Comparison of ENCODE assay signal across 25 cellular contexts in the genomic region with DNA sequence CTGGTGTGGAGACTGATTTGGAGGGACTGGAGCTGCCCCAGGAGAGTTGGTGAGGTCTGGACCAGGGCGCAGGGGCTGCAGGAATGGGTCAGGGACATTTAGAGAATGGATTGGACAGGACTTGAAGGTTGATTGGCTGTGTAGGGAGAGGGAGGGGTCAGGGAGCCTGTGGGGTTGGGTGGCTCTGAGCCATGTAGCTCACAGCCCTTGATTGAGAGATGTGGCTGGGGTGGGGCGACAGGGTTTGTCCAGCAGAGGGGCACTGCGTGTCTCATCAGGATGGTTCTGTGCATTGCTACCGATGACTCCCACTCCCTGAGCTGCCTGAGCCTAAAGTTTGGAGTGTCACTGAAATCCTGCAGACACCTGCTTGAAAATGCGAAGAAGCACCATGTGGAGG. TPM values are rescaled to one million over a fixed set of nuclear protein-coding genes. Genes with fewer than 3 reads are reported as not detected.
DNase-seq lines count a peak whose midpoint lies in the region; ATAC-seq, FAIRE-seq and TF ChIP-seq lines count a peak whose summit lies in the region.
"Had no signal": no experiment of that assay in that cellular context is flagged by ENCODE, and none has a peak within 500 bp of the region (broad histone marks: within the 10 kb centered on the region; RNA-seq: fewer than 3 reads in every experiment).

No MANE protein-coding gene starts in this region.

- intact Hi-C loops in K562 (cut with micrococcal nuclease) (loop anchor here (5.0 kb wide), 1 partner anchor 381 kb away; no protein-coding TSS in a partner anchor), HepG2 (cut with micrococcal nuclease; ENCODE audit: unreplicated experiment) (no loop called here)

- H3K9ac ChIP-seq in K562 (ENCODE audit: insufficient read depth in 1 of 2, low read depth in 2 of 2, low read length in 2 of 2) (no peak overlapping the region), HepG2 (ENCODE audit: insufficient read depth, low read depth, low read length) (no peak overlapping the region)

- H3K4me1 Mint-ChIP-seq in activated naive CD4-positive, alpha-beta T cell treated with anti-CD3 and anti-CD28 coated beads, Interleukin-2, amount 10 ng/mL, durations not matched to agents 7 days and 5 days: peaks cover 57% of the 10 kb centered on the region

- no peak overlapping the region for H3K27ac Mint-ChIP-seq in activated naive CD4-positive, alpha-beta T cell treated with anti-CD3 and anti-CD28 coated beads, Interleukin-2, amount 10 ng/mL, durations not matched to agents 7 days and 5 days
- H3K27ac Mint-ChIP-seq: activated naive CD8-positive, alpha-beta T cell treated with anti-CD3 and anti-CD28 coated beads, Interleukin-2, amount 50 U/mL, for 24 hours; activated T-helper 2 cell treated with anti-CD3 and anti-CD28 coated beads, Interferon-gamma antibody, Interleukin-2, Interleukin-4, amounts not matched to agents 10 μg/mL and 5 μg/mL and 100 μg/mL, durations not matched to agents 14 hours and 24 hours and 36 hours had no signal

- CTCF ChIA-PET in K562 (lab: Yijun Ruan, JAX; ENCODE audit: low intra/inter-chr PET ratio) (no interaction called here), HepG2 (lab: Yijun Ruan, JAX; ENCODE audit: low intra/inter-chr PET ratio, low total read pairs) (no interaction called here)
- CTCF ChIA-PET in activated naive CD4-positive, alpha-beta T cell treated with anti-CD3 and anti-CD28 coated beads, Interleukin-2, amount 10 ng/mL, durations not matched to agents 7 days and 5 days (lab: Charles Lee): interaction anchor here (0.9 to 2.4 kb wide), 3 partner anchors 34 to 275 kb away, joined by 3 to 9 read pairs (median 3); no protein-coding TSS in a partner anchor

- no peak for TF ChIP-seq POLR2A in K562 (conservative IDR thresholded peaks at IDR 0.05)
- TF ChIP-seq POLR2A in HepG2 (IDR thresholded peaks at IDR 0.05; ENCODE audit: insufficient read depth in 1 of 2, low read depth in 2 of 2, low read length in 2 of 2): no peak

- ATAC-seq in K562 (peak; percentile 82), HepG2 (peak; percentile 75)
- ATAC-seq: activated naive CD8-positive, alpha-beta T cell treated with anti-CD3 and anti-CD28 coated beads, Interleukin-2, amount 50 U/mL, for 24 hours; esophagus mucosa had no signal

- H3K4me3 ChIP-seq in BE2C (ENCODE audit: low read depth, low read length) (no peak overlapping the region), HFF-Myc (replicated peaks; ENCODE audit: low read depth, low read length) (no peak overlapping the region), K562 (no peak overlapping the region), HepG2 (replicated peaks in 1 of 3; ENCODE audit: insufficient read depth in 1 of 3, low read depth in 2 of 3, low read length in 3 of 3) (no peak overlapping the region)
- H3K4me3 ChIP-seq: PC-9, SJSA1, smooth muscle cell, vagina had no signal

- no peak overlapping the region for H3K4me2 ChIP-seq in K562 (ENCODE audit: insufficient read depth, low read length)
- H3K4me2 ChIP-seq in HepG2 (ENCODE audit: low read depth, low read length): no peak overlapping the region
- H3K4me2 ChIP-seq: PC-9, smooth muscle cell had no signal

- in situ Hi-C loops in K562 (cut with MboI) (no loop called here), HepG2 (cut with HindIII; ENCODE audit: extremely low pct_ligation_motif_present, low pct_unique_long_range_greater_than_20kb) (no loop called here)

- H3K27me3 ChIP-seq in BE2C (no peaks in the 10 kb centered on the region), K562 (ENCODE audit: control insufficient read depth in 2 of 2, insufficient read depth in 2 of 2, low read length in 2 of 2) (peaks cover 0 to 12% of the 10 kb centered on the region in 2 experiments; a peak in 3 of 5 replicates), HepG2 (ENCODE audit: control insufficient read depth in 1 of 2, insufficient read depth in 2 of 2, low read length in 2 of 2) (no peaks in the 10 kb centered on the region; a peak in 1 of 5 replicates)
- H3K27me3 ChIP-seq: SJSA1, vagina had no signal

- H2AFZ ChIP-seq in K562 (ENCODE audit: low read depth, low read length): no peak overlapping the region
- no peak overlapping the region for H2AFZ ChIP-seq in HepG2 (ENCODE audit: low read length)
- H2AFZ ChIP-seq: PC-9 had no signal

- no peak for TF ChIP-seq RAD21 in K562 (CRISPR knock-in tag; conservative IDR thresholded peaks at IDR 0.05 in 1 of 2, IDR thresholded peaks at IDR 0.05 in 1 of 2)
- no peak for TF ChIP-seq RAD21 in HepG2 (CRISPR knock-in tag; IDR thresholded peaks at IDR 0.05)

- no peaks in the 10 kb centered on the region for H3K9me1 ChIP-seq in K562 (ENCODE audit: control insufficient read depth, insufficient read depth, low read length)

- FAIRE-seq in K562 (lab: Jason Lieb, UNC) (no peak), HepG2 (lab: Jason Lieb, UNC) (no peak)

- H3K36me3 Mint-ChIP-seq in activated naive CD4-positive, alpha-beta T cell treated with anti-CD3 and anti-CD28 coated beads, Interleukin-2, amount 10 ng/mL, durations not matched to agents 7 days and 5 days: peaks cover 8% of the 10 kb centered on the region
- H3K36me3 Mint-ChIP-seq: CD4-positive, alpha-beta memory T cell had no signal

- DNase-seq in BE2C (peak; percentile 21), HFF-Myc (ENCODE audit: extremely low read depth, low read depth) (no peak), K562 (ENCODE audit: extremely low read depth in 1 of 4, low spot score in 3 of 4) (peak; percentile 41 to 62 (median 42)), HepG2 (ENCODE audit: low spot score) (no peak), NCI-H510A treated with DMSO at 0.1 percent for 48 hours (lab: John Stamatoyannopoulos, UW) (no peak), NCI-H1436 (lab: John Stamatoyannopoulos, UW) (no peak)
- DNase-seq in activated naive CD4-positive, alpha-beta T cell treated with anti-CD3 and anti-CD28 coated beads, Interleukin-2, amount 10 ng/mL, durations not matched to agents 7 days and 5 days: no peak
- DNase-seq in stimulated activated CD4-positive, alpha-beta T cell treated with anti-CD3 and anti-CD28 coated beads, Interleukin-12 subunit alpha, Interleukin-12 subunit beta, amount 100 ng/mL, for 4 hours: no peak
- DNase-seq: activated CD4-positive, alpha-beta T cell treated with anti-CD3 and anti-CD28 coated beads for 1 hour; activated naive CD8-positive, alpha-beta T cell treated with anti-CD3 and anti-CD28 coated beads, Interleukin-2, amount 50 U/mL, for 24 hours; CD4-positive, alpha-beta memory T cell; DMS153; midbrain; NCI-H1417 treated with DMSO at 0.1 percent for 48 hours; NCI-H2171 treated with DMSO at 0.1 percent for 48 hours; NCI-H774; PC-9; stimulated activated CD4-positive, alpha-beta T cell treated with anti-CD3 and anti-CD28 coated beads, Interleukin-4, amount 100 ng/mL, for 24 hours; substantia nigra; T1000 had no signal

- BruUV-seq in K562 (replicated peaks; lab: Mats Ljungman, UMichigan): no TSS peak
- no TSS peak for BruUV-seq in HepG2 (replicated peaks; lab: Mats Ljungman, UMichigan)

- H3K79me2 ChIP-seq in K562 (ENCODE audit: control insufficient read depth, insufficient read depth, low read length): no peaks in the 10 kb centered on the region
- no peaks in the 10 kb centered on the region for H3K79me2 ChIP-seq in HepG2 (ENCODE audit: insufficient read depth, low read length)

- H3K27me3 Mint-ChIP-seq in activated naive CD4-positive, alpha-beta T cell treated with anti-CD3 and anti-CD28 coated beads, Interleukin-2, amount 10 ng/mL, durations not matched to agents 7 days and 5 days: peaks cover 5% of the 10 kb centered on the region
- H3K27me3 Mint-ChIP-seq: activated naive CD8-positive, alpha-beta T cell treated with anti-CD3 and anti-CD28 coated beads, Interleukin-2, amount 50 U/mL, for 24 hours; CD4-positive, alpha-beta memory T cell had no signal

- H4K20me1 ChIP-seq in K562 (replicated peaks; ENCODE audit: control insufficient read depth, insufficient read depth, low read length): peaks cover 7% of the 10 kb centered on the region
- H4K20me1 ChIP-seq in HepG2 (ENCODE audit: insufficient read depth, low read length): no peaks in the 10 kb centered on the region

- no peak for TF ChIP-seq CTCF in BE2C (IDR thresholded peaks at IDR 0.05; ENCODE audit: low read depth, low read length)
- peak; percentile 3 for TF ChIP-seq CTCF in HFF-Myc (IDR thresholded peaks at IDR 0.05; ENCODE audit: low read depth, low read length, missing control alignments)
- peak in 1 of 3 experiments; percentile 24; a peak in 1 of 6 replicates for TF ChIP-seq CTCF in K562 (IDR thresholded peaks at IDR 0.05 in 2 of 3, conservative IDR thresholded peaks at IDR 0.05 in 1 of 3; ENCODE audit: insufficient read depth in 2 of 3, low read depth in 1 of 3, low read length in 3 of 3)
- no peak for TF ChIP-seq CTCF in HepG2 (CRISPR knock-in tag; IDR thresholded peaks at IDR 0.05)

- H3K36me3 ChIP-seq in BE2C: no peaks in the 10 kb centered on the region
- H3K36me3 ChIP-seq in K562 (ENCODE audit: control insufficient read depth, insufficient read depth, low read length): no peaks in the 10 kb centered on the region
- H3K36me3 ChIP-seq in HepG2 (replicated peaks in 1 of 2; ENCODE audit: control insufficient read depth in 1 of 2, insufficient read depth in 2 of 2, low read length in 2 of 2): peaks cover 0 to 2% of the 10 kb centered on the region in 2 experiments; a peak in 1 of 5 replicates
- H3K36me3 ChIP-seq: vagina had no signal

- H3K27ac ChIP-seq in K562 (ENCODE audit: extremely low read depth, low read depth, low read length) (no peak overlapping the region), HepG2 (ENCODE audit: extremely low read length, insufficient read depth, low read length) (no peak overlapping the region)
- H3K27ac ChIP-seq: PC-9, SJSA1, vagina had no signal

- H3K9me3 Mint-ChIP-seq in activated naive CD4-positive, alpha-beta T cell treated with anti-CD3 and anti-CD28 coated beads, Interleukin-2, amount 10 ng/mL, durations not matched to agents 7 days and 5 days: no peaks in the 10 kb centered on the region
- H3K9me3 Mint-ChIP-seq: activated naive CD8-positive, alpha-beta T cell treated with anti-CD3 and anti-CD28 coated beads, Interleukin-2, amount 50 U/mL, for 24 hours; activated T-helper 2 cell treated with anti-CD3 and anti-CD28 coated beads, Interferon-gamma antibody, Interleukin-2, Interleukin-4, amounts not matched to agents 10 μg/mL and 5 μg/mL and 100 μg/mL, durations not matched to agents 14 hours and 24 hours and 36 hours; CD4-positive, alpha-beta memory T cell had no signal

- H3K4me1 ChIP-seq in BE2C (no peaks in the 10 kb centered on the region), K562 (replicated peaks in 1 of 2; ENCODE audit: control insufficient read depth in 2 of 2, insufficient read depth in 2 of 2, low read length in 2 of 2) (peaks cover 0 to 12% of the 10 kb centered on the region in 2 experiments; a peak in 3 of 5 replicates), HepG2 (ENCODE audit: insufficient read depth, low read length) (no peaks in the 10 kb centered on the region)
- H3K4me1 ChIP-seq: vagina had no signal

- TF ChIP-seq EP300 in K562 (IDR thresholded peaks at IDR 0.05; ENCODE audit: low read length) (no peak), HepG2 (IDR thresholded peaks at IDR 0.05; ENCODE audit: low read depth in 2 of 2, low read length in 2 of 2) (no peak), HepG2 (CRISPR knock-in tag; IDR thresholded peaks at IDR 0.05; ENCODE audit: borderline replicate concordance) (no peak)

- no peaks in the 10 kb centered on the region for H3K9me3 ChIP-seq in BE2C
- no peaks in the 10 kb centered on the region for H3K9me3 ChIP-seq in K562 (replicated peaks; ENCODE audit: control insufficient read depth, insufficient read depth, low read depth, low read length)
- H3K9me3 ChIP-seq in HepG2 (ENCODE audit: low read length): no peaks in the 10 kb centered on the region
- H3K9me3 ChIP-seq: SJSA1, vagina had no signal

- no peak overlapping the region for H3K4me3 Mint-ChIP-seq in activated naive CD4-positive, alpha-beta T cell treated with anti-CD3 and anti-CD28 coated beads, Interleukin-2, amount 10 ng/mL, durations not matched to agents 7 days and 5 days
- H3K4me3 Mint-ChIP-seq: activated naive CD8-positive, alpha-beta T cell treated with anti-CD3 and anti-CD28 coated beads, Interleukin-2, amount 50 U/mL, for 24 hours; CD4-positive, alpha-beta memory T cell had no signal

- WGBS in K562 (ENCODE audit: insufficient coverage, low coverage, missing lambda C conversion rate): 4% methylated on average over 5 of the region's 5 CpGs
- WGBS in HepG2 (ENCODE audit: low lambda C conversion rate): 84% methylated on average over 4 of the region's 5 CpGs

- POLR2A ChIA-PET in K562 (lab: Yijun Ruan, JAX) (interaction anchor here (0.7 to 1.2 kb wide), 4 partner anchors 11 to 298 kb away, joined by 3 to 6 read pairs (median 4); no protein-coding TSS in a partner anchor), HepG2 (lab: Yijun Ruan, JAX) (no interaction called here)

RNA-seq across cellular contexts. Expression of gene AZIN2, which starts 12.1 kb away (rescaled TPM):
- polyA plus RNA-seq in BE2C (2012; ENCODE audit: insufficient read depth, insufficient read length, low read depth): not detected
- total RNA-seq in K562 (2011; cell fraction: chromatin; rRNA removed; ENCODE audit: low replicate concordance): 3.5 and 3.7 TPM in 2 replicates
- 2.2 and 6.7 TPM in 2 replicates for total RNA-seq in K562 (2011; cell fraction: nucleolus; rRNA removed)
- total RNA-seq in K562 (2011; cell fraction: nucleoplasm; rRNA removed): 1.5 and 3.9 TPM in 2 replicates
- total RNA-seq in K562 (2014; rRNA removed) (0.61 and 0.91 TPM in 2 replicates), K562 (2014; rRNA removed; fragmentation: Illumina TruSeq; extraction: Trizol) (0.18 and 0.57 TPM in 2 replicates), K562 (2015; rRNA removed; fragmentation: Illumina TruSeq; extraction: Trizol) (0.14 and 0.23 TPM in 2 replicates), K562 (2021) (0.36 and 0.42 TPM in 2 replicates), HepG2 (2016; rRNA removed; fragmentation: Illumina TruSeq; extraction: Trizol) (1.5 and 1.7 TPM in 2 replicates)
- polyA plus RNA-seq in K562 (2011; rRNA removed) (0.41 and 0.68 TPM in 2 replicates), K562 (2014; fragmentation: Illumina TruSeq; extraction: Trizol) (0.06 and 0.82 TPM in 2 replicates), K562 (2014; fragmentation: Nextera tagmentation; extraction: Ambion mirVana) (not detected), K562 (2014; rRNA removed) (0.22 and 0.56 TPM in 2 replicates), HepG2 (2011; rRNA removed) (3.5 and 5.7 TPM in 2 replicates)
- 0.41 and 0.57 TPM in 2 replicates for polyA plus RNA-seq in K562 (2011; cell fraction: cytosol; rRNA removed)
- polyA plus RNA-seq in K562 (2011; cell fraction: nucleus; rRNA removed): 1.8 and 1.9 TPM in 2 replicates
- 0.65 and 1.1 TPM in 2 replicates for polyA plus RNA-seq in K562 (2012)
- 0.39 and 0.77 TPM in 2 replicates for polyA minus RNA-seq in K562 (2011; rRNA and poly(A)+ RNA removed)
- polyA minus RNA-seq in K562 (2011; cell fraction: cytosol; rRNA and poly(A)+ RNA removed): not detected in 2 replicates
- 1.2 and 2.2 TPM in 2 replicates for polyA minus RNA-seq in K562 (2011; cell fraction: nucleus; rRNA and poly(A)+ RNA removed)
- total RNA-seq in HepG2 (2016; cell fraction: cytosol; rRNA removed; fragmentation: Illumina TruSeq; extraction: Trizol; ENCODE audit: low read depth): 1.1 and 1.3 TPM in 2 replicates
- 1.1 and 2.1 TPM in 2 replicates for total RNA-seq in HepG2 (2016; cell fraction: insoluble cytoplasmic fraction; rRNA removed; fragmentation: Illumina TruSeq; extraction: Trizol)
- 1.9 and 3.3 TPM in 2 replicates for total RNA-seq in HepG2 (2016; cell fraction: membrane; rRNA removed; fragmentation: Illumina TruSeq; extraction: Trizol)
- 3.3 and 3.6 TPM in 2 replicates for total RNA-seq in HepG2 (2016; cell fraction: nucleus; rRNA removed; fragmentation: Illumina TruSeq; extraction: Trizol)
- polyA plus RNA-seq in HepG2 (2011; cell fraction: cytosol; rRNA removed): 5.0 and 5.9 TPM in 2 replicates
- polyA plus RNA-seq in HepG2 (2011; cell fraction: nucleus; rRNA removed): 11.6 and 12.5 TPM in 2 replicates
- polyA plus RNA-seq in HepG2 (2012): 2.4 TPM in 2 replicates
- polyA plus RNA-seq in HepG2 (2016; cell fraction: cytosol; fragmentation: Illumina TruSeq; extraction: Trizol; ENCODE audit: low read depth): 1.2 and 2.1 TPM in 2 replicates
- 1.7 and 1.8 TPM in 2 replicates for polyA plus RNA-seq in HepG2 (2016; cell fraction: insoluble cytoplasmic fraction; fragmentation: Illumina TruSeq; extraction: Trizol; ENCODE audit: low read depth)
- polyA plus RNA-seq in HepG2 (2016; cell fraction: membrane; fragmentation: Illumina TruSeq; extraction: Trizol; ENCODE audit: low read depth): 1.5 and 3.1 TPM in 2 replicates
- 3.6 and 5.6 TPM in 2 replicates for polyA plus RNA-seq in HepG2 (2016; cell fraction: nucleus; fragmentation: Illumina TruSeq; extraction: Trizol; ENCODE audit: insufficient read depth, low read depth)
- 0.12 and 8.6 TPM in 2 replicates for polyA minus RNA-seq in HepG2 (2011; rRNA and poly(A)+ RNA removed; ENCODE audit: low replicate concordance)
- polyA minus RNA-seq in HepG2 (2011; cell fraction: cytosol; rRNA and poly(A)+ RNA removed): 2.1 and 3.6 TPM in 2 replicates
- polyA minus RNA-seq in HepG2 (2011; cell fraction: nucleus; rRNA and poly(A)+ RNA removed): 8.3 and 8.8 TPM in 2 replicates

RNA-seq across cellular contexts. Expression of gene AK2, which starts 56.3 kb away (rescaled TPM):
- 206 TPM for polyA plus RNA-seq in BE2C (2012; ENCODE audit: insufficient read depth, insufficient read length, low read depth)
- 308 and 373 TPM in 2 replicates for total RNA-seq in K562 (2011; cell fraction: chromatin; rRNA removed; ENCODE audit: low replicate concordance)
- 190 and 213 TPM in 2 replicates for total RNA-seq in K562 (2011; cell fraction: nucleolus; rRNA removed)
- 283 and 338 TPM in 2 replicates for total RNA-seq in K562 (2011; cell fraction: nucleoplasm; rRNA removed)
- 349 and 444 TPM in 2 replicates for total RNA-seq in K562 (2014; rRNA removed)
- 456 and 483 TPM in 2 replicates for total RNA-seq in K562 (2014; rRNA removed; fragmentation: Illumina TruSeq; extraction: Trizol)
- 490 and 510 TPM in 2 replicates for total RNA-seq in K562 (2015; rRNA removed; fragmentation: Illumina TruSeq; extraction: Trizol)
- 509 and 517 TPM in 2 replicates for total RNA-seq in K562 (2021)
- polyA plus RNA-seq in K562 (2011; rRNA removed): 447 and 549 TPM in 2 replicates
- polyA plus RNA-seq in K562 (2011; cell fraction: cytosol; rRNA removed): 383 and 522 TPM in 2 replicates
- 310 and 377 TPM in 2 replicates for polyA plus RNA-seq in K562 (2011; cell fraction: nucleus; rRNA removed)
- 354 and 451 TPM in 2 replicates for polyA plus RNA-seq in K562 (2012)
- polyA plus RNA-seq in K562 (2014; fragmentation: Illumina TruSeq; extraction: Trizol): 802 and 1,050 TPM in 2 replicates
- polyA plus RNA-seq in K562 (2014; fragmentation: Nextera tagmentation; extraction: Ambion mirVana): 100 to 1,000 TPM; 105 to 140 TPM
- 512 and 577 TPM in 2 replicates for polyA plus RNA-seq in K562 (2014; rRNA removed)
- polyA minus RNA-seq in K562 (2011; rRNA and poly(A)+ RNA removed): 247 and 258 TPM in 2 replicates
- polyA minus RNA-seq in K562 (2011; cell fraction: cytosol; rRNA and poly(A)+ RNA removed): 169 and 177 TPM in 2 replicates
- 101 and 183 TPM in 2 replicates for polyA minus RNA-seq in K562 (2011; cell fraction: nucleus; rRNA and poly(A)+ RNA removed)
- total RNA-seq in HepG2 (2016; rRNA removed; fragmentation: Illumina TruSeq; extraction: Trizol): 188 and 241 TPM in 2 replicates
- total RNA-seq in HepG2 (2016; cell fraction: cytosol; rRNA removed; fragmentation: Illumina TruSeq; extraction: Trizol; ENCODE audit: low read depth): 52.1 and 74.6 TPM in 2 replicates
- total RNA-seq in HepG2 (2016; cell fraction: insoluble cytoplasmic fraction; rRNA removed; fragmentation: Illumina TruSeq; extraction: Trizol): 187 and 275 TPM in 2 replicates
- 66.1 and 71.1 TPM in 2 replicates for total RNA-seq in HepG2 (2016; cell fraction: membrane; rRNA removed; fragmentation: Illumina TruSeq; extraction: Trizol)
- total RNA-seq in HepG2 (2016; cell fraction: nucleus; rRNA removed; fragmentation: Illumina TruSeq; extraction: Trizol): 105 and 106 TPM in 2 replicates
- polyA plus RNA-seq in HepG2 (2011; rRNA removed): 163 and 170 TPM in 2 replicates
- 225 and 227 TPM in 2 replicates for polyA plus RNA-seq in HepG2 (2011; cell fraction: cytosol; rRNA removed)
- polyA plus RNA-seq in HepG2 (2011; cell fraction: nucleus; rRNA removed): 171 and 188 TPM in 2 replicates
- polyA plus RNA-seq in HepG2 (2012): 124 and 158 TPM in 2 replicates
- polyA plus RNA-seq in HepG2 (2016; cell fraction: cytosol; fragmentation: Illumina TruSeq; extraction: Trizol; ENCODE audit: low read depth): 51.9 and 61.1 TPM in 2 replicates
- 273 and 291 TPM in 2 replicates for polyA plus RNA-seq in HepG2 (2016; cell fraction: insoluble cytoplasmic fraction; fragmentation: Illumina TruSeq; extraction: Trizol; ENCODE audit: low read depth)
- 58.4 and 63.7 TPM in 2 replicates for polyA plus RNA-seq in HepG2 (2016; cell fraction: membrane; fragmentation: Illumina TruSeq; extraction: Trizol; ENCODE audit: low read depth)
- 152 and 193 TPM in 2 replicates for polyA plus RNA-seq in HepG2 (2016; cell fraction: nucleus; fragmentation: Illumina TruSeq; extraction: Trizol; ENCODE audit: insufficient read depth, low read depth)
- 55.0 and 146 TPM in 2 replicates for polyA minus RNA-seq in HepG2 (2011; rRNA and poly(A)+ RNA removed; ENCODE audit: low replicate concordance)
- polyA minus RNA-seq in HepG2 (2011; cell fraction: cytosol; rRNA and poly(A)+ RNA removed): 54.3 and 66.4 TPM in 2 replicates
- 96.8 and 148 TPM in 2 replicates for polyA minus RNA-seq in HepG2 (2011; cell fraction: nucleus; rRNA and poly(A)+ RNA removed)

Comparison
In these comparisons a context has a peak if more than half of its experiments do, and no peak if none do; other contexts are left out.
1. DNase-seq: peak in BE2C (single experiment) and K562 (4 of 4); none in HFF-Myc (single experiment), HepG2 (single experiment), activated naive CD4-positive, alpha-beta T cell treated with anti-CD3 and anti-CD28 coated beads, Interleukin-2, amount 10 ng/mL, durations not matched to agents 7 days and 5 days (single experiment), NCI-H510A treated with DMSO at 0.1 percent for 48 hours (single experiment), stimulated activated CD4-positive, alpha-beta T cell treated with anti-CD3 and anti-CD28 coated beads, Interleukin-12 subunit alpha, Interleukin-12 subunit beta, amount 100 ng/mL, for 4 hours (single experiment) and NCI-H1436 (single experiment).